In genomic region chr12:96502477-96502876, GRCh38 we compare ENCODE assay signal across 9 cellular contexts. TPM values are rescaled to one million over a fixed set of nuclear protein-coding genes. Genes with fewer than 3 reads are reported as not detected.
DNase-seq lines count a peak whose midpoint lies in the region; ATAC-seq, FAIRE-seq and TF ChIP-seq lines count a peak whose summit lies in the region.
"Had no signal": no experiment of that assay in that cellular context is flagged by ENCODE, and none has a peak within 500 bp of the region (broad histone marks: within the 10 kb centered on the region; RNA-seq: fewer than 3 reads in every experiment).

No MANE protein-coding gene starts in this region.

- FAIRE-seq in RCC 7860 (lab: Jason Lieb, UNC), result peak; percentile 11

- DNase-seq in RCC 7860 (ENCODE audit: low spot score) (no peak), lower lobe of right lung (no peak), aorta (no peak), left lobe of liver (ENCODE audit: low spot score) (no peak), GOT3 (lab: John Stamatoyannopoulos, UW) (no peak), Kasumi-1 (lab: John Stamatoyannopoulos, UW) (no peak)

- H3K36me3 ChIP-seq in lower lobe of right lung (no peaks in the 10 kb centered on the region), aorta (ENCODE audit: control insufficient read depth in 1 of 2, insufficient read depth in 2 of 2, low read length in 1 of 2) (no peaks in the 10 kb centered on the region)

- H3K4me1 ChIP-seq in lower lobe of right lung (peaks cover 19% of the 10 kb centered on the region), aorta (ENCODE audit: control insufficient read depth in 1 of 2, insufficient read depth in 2 of 2, low read length in 2 of 2) (peaks cover 2 to 5% of the 10 kb centered on the region in 2 donors)

- peak overlapping the region; percentile 79 for H3K27ac ChIP-seq in lower lobe of right lung
- no peak overlapping the region for H3K27ac ChIP-seq in aorta (ENCODE audit: low read depth in 1 of 2, low read length in 2 of 2)

- no peak for TF ChIP-seq CTCF in lower lobe of right lung (IDR thresholded peaks at IDR 0.05)

- peak; percentile 66 for ATAC-seq in GM18868 (IDR thresholded peaks at IDR 0.05; ENCODE audit: unreplicated experiment)
- ATAC-seq in HG02588 (IDR thresholded peaks at IDR 0.05; ENCODE audit: unreplicated experiment), result peak; percentile 68
- ATAC-seq in lower lobe of right lung, result no peak
- ATAC-seq in aorta (ENCODE audit: low FRiP score), result no peak
- ATAC-seq in left lobe of liver, result no peak
- ATAC-seq: left colon had no signal

- H3K4me3 ChIP-seq in lower lobe of right lung, result no peak overlapping the region
- H3K4me3 ChIP-seq in aorta (ENCODE audit: low read length in 2 of 2), result no peak overlapping the region

- H3K27me3 ChIP-seq in lower lobe of right lung (ENCODE audit: low read depth) (no peaks in the 10 kb centered on the region), aorta (ENCODE audit: control insufficient read depth in 1 of 2, insufficient read depth in 2 of 2, low read length in 1 of 2) (no peaks in the 10 kb centered on the region)

- H3K9me3 ChIP-seq in lower lobe of right lung (no peaks in the 10 kb centered on the region), aorta (ENCODE audit: control insufficient read depth, low read length) (no peaks in the 10 kb centered on the region)

- intact Hi-C loops in lower lobe of right lung (cut with DNase I), result no loop called here
- intact Hi-C loops in aorta (cut with DNase I), result no loop called here

RNA-seq across cellular contexts. Expression of gene CFAP54, which starts 13.1 kb away (rescaled TPM):
- total RNA-seq in lower lobe of right lung (7.9 TPM), aorta (1 to 10 TPM in 1 of 2 donors, under 1 TPM in 1; 0.91 to 2.2 TPM), left lobe of liver (0.13 TPM)
- polyA plus RNA-seq in aorta, result under 1 TPM in 1 of 2 donors, not detected in 1; 0.15 TPM

Comparison
In these comparisons a context has a peak if more than half of its experiments do, and no peak if none do; other contexts are left out.
1. ATAC-seq: peak in GM18868 (single experiment) and HG02588 (single experiment); none in lower lobe of right lung (0 of 2), aorta (single experiment) and left lobe of liver (single experiment).